In genomic region chr1:55887103-55887712, GRCh38 we compare ENCODE assay signal across 1 cellular context.
TF ChIP-seq lines count a peak whose summit lies in the region.

No MANE protein-coding gene starts in this region.

TF ChIP-seq in SK-N-SH, 30 proteins besides CTCF, POLR2A, EP300 and RAD21 (continued from another document):
- TF ChIP-seq PBX3 (IDR thresholded peaks at IDR 0.05) (no peak), EZH2phosphoT487 (IDR thresholded peaks at IDR 0.05; ENCODE audit: borderline replicate concordance, low read depth) (no peak), POLR2AphosphoS5 (IDR thresholded peaks at IDR 0.05; ENCODE audit: low read depth, low read length) (no peak), USF1 (IDR thresholded peaks at IDR 0.05; ENCODE audit: borderline replicate concordance, low read depth) (no peak), REST (IDR thresholded peaks at IDR 0.05; ENCODE audit: low read depth, low read length) (no peak), MEF2A (IDR thresholded peaks at IDR 0.05; ENCODE audit: borderline replicate concordance, low read depth) (no peak)
